8 cellular contexts compared by ENCODE assay signal in genomic region chr4:80365928-80366327, GRCh38. TPM values are rescaled to one million over a fixed set of nuclear protein-coding genes. Genes with fewer than 3 reads are reported as not detected.
DNase-seq lines count a peak whose midpoint lies in the region; ATAC-seq and TF ChIP-seq lines count a peak whose summit lies in the region.

No MANE protein-coding gene starts in this region.

- H3K27ac ChIP-seq in cardiac muscle cell (no peak overlapping the region), gastrocnemius medialis (no peak overlapping the region)

- H3K4me1 ChIP-seq in cardiac muscle cell (ENCODE audit: low read depth) = no peaks in the 10 kb centered on the region
- peaks cover 4 to 5% of the 10 kb centered on the region in 2 donors for H3K4me1 ChIP-seq in gastrocnemius medialis

- TF ChIP-seq POLR2A in gastrocnemius medialis (IDR thresholded peaks at IDR 0.05) = no peak

- no peaks in the 10 kb centered on the region for H3K27me3 ChIP-seq in cardiac muscle cell
- no peaks in the 10 kb centered on the region for H3K27me3 ChIP-seq in gastrocnemius medialis

- ATAC-seq in GM21367 (IDR thresholded peaks at IDR 0.05; ENCODE audit: unreplicated experiment) (peak; percentile 81), gastrocnemius medialis (peak; percentile 62 to 95), GM21360 (IDR thresholded peaks at IDR 0.05; ENCODE audit: unreplicated experiment) (no peak)

- no peaks in the 10 kb centered on the region for H3K36me3 ChIP-seq in cardiac muscle cell
- no peaks in the 10 kb centered on the region for H3K36me3 ChIP-seq in gastrocnemius medialis

- H3K4me3 ChIP-seq in cardiac muscle cell (no peak overlapping the region), gastrocnemius medialis (no peak overlapping the region)

- intact Hi-C loops in gastrocnemius medialis (cut with DNase I; ENCODE audit: low total_unique reads) = loop anchor here (1.0 to 5.0 kb wide), 2 partner anchors 624 to 676 kb away; no protein-coding TSS in a partner anchor

- H3K9me3 ChIP-seq in cardiac muscle cell (ENCODE audit: low read depth) = no peaks in the 10 kb centered on the region
- H3K9me3 ChIP-seq in gastrocnemius medialis = no peaks in the 10 kb centered on the region

- TF ChIP-seq CTCF in cardiac muscle cell (IDR thresholded peaks at IDR 0.05; ENCODE audit: low read depth, low read length) = peak; percentile 71
- TF ChIP-seq CTCF in gastrocnemius medialis (IDR thresholded peaks at IDR 0.05 in 4 of 5, conservative IDR thresholded peaks at IDR 0.05 in 1 of 5) = peak in 3 of 5 experiments; percentile 16 to 47 (median 44)

- in situ Hi-C loops in gastrocnemius medialis (cut with MboI; ENCODE audit: low sequenced_read_pairs in 4 of 4) = loop anchor here in 3 of 4 donors (5.0 to 25.0 kb wide), 2 partner anchors 621 to 626 kb away; no protein-coding TSS in a partner anchor

- DNase-seq in DMS153 treated with DMSO at 0.1 percent for 48 hours (lab: John Stamatoyannopoulos, UW; ENCODE audit: unreplicated experiment) = peak; percentile 26
- peak; percentile 25 for DNase-seq in KG1 (lab: John Stamatoyannopoulos, UW)
- DNase-seq in RKO (ENCODE audit: low spot score) = peak; percentile 80
- DNase-seq in activated naive CD4-positive, alpha-beta T cell (lab: John Stamatoyannopoulos, UW) = peak; percentile 1 to 30 (median 8)
- peak; percentile 66 to 68 for DNase-seq in cardiac muscle cell (ENCODE audit: low read depth in 1 of 2, low spot score in 1 of 2)
- DNase-seq in gastrocnemius medialis = peak; percentile 37 to 40

RNA-seq across cellular contexts. Expression of gene CFAP299, which starts 30.4 kb away (rescaled TPM):
- total RNA-seq in cardiac muscle cell = 1.4 and 2.0 TPM in 2 replicates
- 0.24 and 0.34 TPM in 2 replicates for polyA plus RNA-seq in cardiac muscle cell
- total RNA-seq in gastrocnemius medialis = not detected

Comparison
In these comparisons a context has a peak if more than half of its experiments do, and no peak if none do; other contexts are left out.
1. DNase-seq: peak in every context shown above with its lines; median percentile 80 in RKO; 67 in cardiac muscle cell; 38 in gastrocnemius medialis; 26 in DMS153 treated with DMSO at 0.1 percent for 48 hours; 25 in KG1; 8 in activated naive CD4-positive, alpha-beta T cell.